In genomic region chr17:41496803-41497484, GRCh38 we compare ENCODE assay signal across 8 cellular contexts. TPM values are rescaled to one million over a fixed set of nuclear protein-coding genes. Genes with fewer than 3 reads are reported as not detected.
DNase-seq lines count a peak whose midpoint lies in the region; ATAC-seq and TF ChIP-seq lines count a peak whose summit lies in the region.

No MANE protein-coding gene starts in this region.

- no peaks in the 10 kb centered on the region for H3K36me3 Mint-ChIP-seq in activated CD4-positive, alpha-beta T cell treated with anti-CD3 and anti-CD28 coated beads, Interleukin-2, amount 10 ng/mL, durations not matched to agents 7 days and 5 days (ENCODE audit: low read depth)
- no peaks in the 10 kb centered on the region for H3K36me3 Mint-ChIP-seq in mesothelial cell of epicardium
- H3K36me3 Mint-ChIP-seq in stimulated activated memory B cell treated with anti-CD40 and anti-IgM and Interleukin-4, amounts not matched to agents 10 μg/mL and 1 μg/mL and 100 μg/mL, for 72 hours: no peaks in the 10 kb centered on the region

- CTCF ChIA-PET in activated CD4-positive, alpha-beta T cell treated with anti-CD3 and anti-CD28 coated beads, Interleukin-2, amount 10 ng/mL, durations not matched to agents 7 days and 5 days (lab: Charles Lee): interaction anchor here (1.3 to 2.8 kb wide), 3 partner anchors 52 to 169 kb away, joined by 4 to 10 read pairs (median 7); no protein-coding TSS in a partner anchor

- POLR2A ChIA-PET in activated CD4-positive, alpha-beta T cell treated with anti-CD3 and anti-CD28 coated beads, Interleukin-2, amount 10 ng/mL, durations not matched to agents 7 days and 5 days (lab: Charles Lee): no interaction called here

- H3K27me3 Mint-ChIP-seq in activated CD4-positive, alpha-beta T cell treated with anti-CD3 and anti-CD28 coated beads, Interleukin-2, amount 10 ng/mL, durations not matched to agents 7 days and 5 days: peaks cover 2% of the 10 kb centered on the region
- peaks cover 3% of the 10 kb centered on the region for H3K27me3 Mint-ChIP-seq in mesothelial cell of epicardium (ENCODE audit: low read depth)
- peaks cover 31% of the 10 kb centered on the region for H3K27me3 Mint-ChIP-seq in stimulated activated memory B cell treated with anti-CD40 and anti-IgM and Interleukin-4, amounts not matched to agents 10 μg/mL and 1 μg/mL and 100 μg/mL, for 72 hours

- H3K4me3 Mint-ChIP-seq in activated CD4-positive, alpha-beta T cell treated with anti-CD3 and anti-CD28 coated beads, Interleukin-2, amount 10 ng/mL, durations not matched to agents 7 days and 5 days: no peak overlapping the region
- no peak overlapping the region for H3K4me3 Mint-ChIP-seq in mesothelial cell of epicardium
- no peak overlapping the region for H3K4me3 Mint-ChIP-seq in stimulated activated memory B cell treated with anti-CD40 and anti-IgM and Interleukin-4, amounts not matched to agents 10 μg/mL and 1 μg/mL and 100 μg/mL, for 72 hours

- peak; percentile 84 for ATAC-seq in stimulated activated memory B cell treated with anti-CD40 and anti-IgM and Interleukin-4, amounts not matched to agents 10 μg/mL and 1 μg/mL and 100 μg/mL, for 72 hours
- ATAC-seq in HG02970 (IDR thresholded peaks at IDR 0.05; ENCODE audit: low FRiP score, unreplicated experiment): no peak

- peak; percentile 84 for TF ChIP-seq CTCF in HFF-Myc (IDR thresholded peaks at IDR 0.05; ENCODE audit: low read depth, low read length, missing control alignments)
- TF ChIP-seq CTCF in mesothelial cell of epicardium (IDR thresholded peaks at IDR 0.05; ENCODE audit: unreplicated experiment): peak; percentile 34

- H3K4me1 ChIP-seq in duodenal mucosa (ENCODE audit: control insufficient read depth in 1 of 2, insufficient read depth in 2 of 2, low read length in 2 of 2): peaks cover 10 to 17% of the 10 kb centered on the region in 2 donors

- H3K9me3 ChIP-seq in duodenal mucosa (ENCODE audit: control insufficient read depth in 1 of 2, low read length in 2 of 2): no peaks in the 10 kb centered on the region

- DNase-seq in EH (ENCODE audit: low read depth): peak; percentile 94
- DNase-seq in HFF-Myc (ENCODE audit: extremely low read depth, low read depth): peak; percentile 56
- peak; percentile 43 for DNase-seq in NCI-H510A (lab: John Stamatoyannopoulos, UW)
- DNase-seq in activated CD4-positive, alpha-beta T cell treated with anti-CD3 and anti-CD28 coated beads, Interleukin-2, amount 10 ng/mL, durations not matched to agents 7 days and 5 days: peak; percentile 76
- DNase-seq in mesothelial cell of epicardium (ENCODE audit: low spot score in 2 of 2, unreplicated experiment in 2 of 2): peak in 1 of 2 experiments; percentile 55

- peak overlapping the region; percentile 28 to 49 for H3K9ac ChIP-seq in duodenal mucosa (ENCODE audit: low read depth in 1 of 2, low read length in 2 of 2)

- H3K4me3 ChIP-seq in HFF-Myc (replicated peaks; ENCODE audit: low read depth, low read length): no peak overlapping the region
- H3K4me3 ChIP-seq in duodenal mucosa (ENCODE audit: low read depth in 1 of 2, low read length in 2 of 2): peak overlapping the region in 1 of 2 donors; percentile 48

- peaks cover 13% of the 10 kb centered on the region for H3K4me1 Mint-ChIP-seq in activated CD4-positive, alpha-beta T cell treated with anti-CD3 and anti-CD28 coated beads, Interleukin-2, amount 10 ng/mL, durations not matched to agents 7 days and 5 days
- peaks cover 52% of the 10 kb centered on the region for H3K4me1 Mint-ChIP-seq in mesothelial cell of epicardium
- peaks cover 14% of the 10 kb centered on the region for H3K4me1 Mint-ChIP-seq in stimulated activated memory B cell treated with anti-CD40 and anti-IgM and Interleukin-4, amounts not matched to agents 10 μg/mL and 1 μg/mL and 100 μg/mL, for 72 hours

- H3K27ac ChIP-seq in duodenal mucosa (ENCODE audit: low read depth, low read length): no peak overlapping the region

- no peaks in the 10 kb centered on the region for H3K9me3 Mint-ChIP-seq in activated CD4-positive, alpha-beta T cell treated with anti-CD3 and anti-CD28 coated beads, Interleukin-2, amount 10 ng/mL, durations not matched to agents 7 days and 5 days
- no peaks in the 10 kb centered on the region for H3K9me3 Mint-ChIP-seq in mesothelial cell of epicardium
- no peaks in the 10 kb centered on the region for H3K9me3 Mint-ChIP-seq in stimulated activated memory B cell treated with anti-CD40 and anti-IgM and Interleukin-4, amounts not matched to agents 10 μg/mL and 1 μg/mL and 100 μg/mL, for 72 hours

- peak overlapping the region; percentile 74 for H3K27ac Mint-ChIP-seq in activated CD4-positive, alpha-beta T cell treated with anti-CD3 and anti-CD28 coated beads, Interleukin-2, amount 10 ng/mL, durations not matched to agents 7 days and 5 days
- H3K27ac Mint-ChIP-seq in mesothelial cell of epicardium: no peak overlapping the region
- H3K27ac Mint-ChIP-seq in stimulated activated memory B cell treated with anti-CD40 and anti-IgM and Interleukin-4, amounts not matched to agents 10 μg/mL and 1 μg/mL and 100 μg/mL, for 72 hours: no peak overlapping the region

- H3K27me3 ChIP-seq in duodenal mucosa (ENCODE audit: control insufficient read depth in 1 of 2, insufficient read depth in 2 of 2, low read length in 2 of 2): no peaks in the 10 kb centered on the region

- H3K36me3 ChIP-seq in duodenal mucosa (ENCODE audit: control insufficient read depth in 1 of 2, insufficient read depth in 2 of 2, low read length in 2 of 2): no peaks in the 10 kb centered on the region

RNA-seq across cellular contexts. Expression of gene KRT36, which starts 7.2 kb away (rescaled TPM):
- not detected for total RNA-seq in activated CD4-positive, alpha-beta T cell treated with anti-CD3 and anti-CD28 coated beads, Interleukin-2, amount 10 ng/mL, durations not matched to agents 7 days and 5 days
- not detected in 3 replicates for total RNA-seq in mesothelial cell of epicardium

RNA-seq across cellular contexts. Expression of gene KRT13, which starts 8.5 kb away (rescaled TPM):
- total RNA-seq in activated CD4-positive, alpha-beta T cell treated with anti-CD3 and anti-CD28 coated beads, Interleukin-2, amount 10 ng/mL, durations not matched to agents 7 days and 5 days: not detected
- 5.3 to 7.0 TPM (median 6.3 TPM) in 3 replicates for total RNA-seq in mesothelial cell of epicardium

RNA-seq across cellular contexts. Expression of gene KRT35, which starts 16.0 kb away (rescaled TPM):
- total RNA-seq in activated CD4-positive, alpha-beta T cell treated with anti-CD3 and anti-CD28 coated beads, Interleukin-2, amount 10 ng/mL, durations not matched to agents 7 days and 5 days: not detected
- not detected in 3 replicates for total RNA-seq in mesothelial cell of epicardium

RNA-seq across cellular contexts. Expression of gene KRT15, which starts 21.7 kb away (rescaled TPM):
- not detected for total RNA-seq in activated CD4-positive, alpha-beta T cell treated with anti-CD3 and anti-CD28 coated beads, Interleukin-2, amount 10 ng/mL, durations not matched to agents 7 days and 5 days
- total RNA-seq in mesothelial cell of epicardium: 8.5 to 10.2 TPM (median 8.7 TPM) in 3 replicates

RNA-seq across cellular contexts. Expression of gene KRT32, which starts 29.8 kb away (rescaled TPM):
- total RNA-seq in activated CD4-positive, alpha-beta T cell treated with anti-CD3 and anti-CD28 coated beads, Interleukin-2, amount 10 ng/mL, durations not matched to agents 7 days and 5 days: not detected
- total RNA-seq in mesothelial cell of epicardium: not detected in 3 replicates
